12 cellular contexts compared by ENCODE assay signal in genomic region chr17:48022906-48023305, GRCh38. TPM values are rescaled to one million over a fixed set of nuclear protein-coding genes. Genes with fewer than 3 reads are reported as not detected.
A peak's percentile ranks its signal among the peaks of the same experiment; 100 is the strongest.
DNase-seq lines count a peak whose midpoint lies in the region; ATAC-seq and TF ChIP-seq lines count a peak whose summit lies in the region.
"Had no signal": no experiment of that assay in that cellular context is flagged by ENCODE, and none has a peak within 500 bp of the region (broad histone marks: within the 10 kb centered on the region; RNA-seq: fewer than 3 reads in every experiment).

No MANE protein-coding gene starts in this region.

- H3K4me3 Mint-ChIP-seq in activated T-cell treated with anti-CD3 and anti-CD28 coated beads, Interleukin-2, amount 50 U/mL, for 4 hours: peak overlapping the region; percentile 24
- H3K4me3 Mint-ChIP-seq in stimulated activated effector memory CD8-positive, alpha-beta T cell treated with anti-CD3 and anti-CD28 coated beads, Interleukin-12 subunit alpha, Interleukin-12 subunit beta, amount 100 ng/mL, for 72 hours: peak overlapping the region; percentile 87

- intact Hi-C loops in OCI-LY7 (cut with micrococcal nuclease; ENCODE audit: unreplicated experiment): no loop called here

- no peaks in the 10 kb centered on the region for H4K20me1 ChIP-seq in OCI-LY7 (ENCODE audit: insufficient read depth, low read length)

- H3K27me3 ChIP-seq in iPS-18a (ENCODE audit: control insufficient read depth, insufficient read depth, low read length): peaks cover 24% of the 10 kb centered on the region

- H3K36me3 Mint-ChIP-seq in activated T-cell treated with anti-CD3 and anti-CD28 coated beads, Interleukin-2, amount 50 U/mL, for 4 hours (ENCODE audit: insufficient read depth): no peaks in the 10 kb centered on the region
- peaks cover 15% of the 10 kb centered on the region for H3K36me3 Mint-ChIP-seq in stimulated activated effector memory CD8-positive, alpha-beta T cell treated with anti-CD3 and anti-CD28 coated beads, Interleukin-12 subunit alpha, Interleukin-12 subunit beta, amount 100 ng/mL, for 72 hours

- no peak overlapping the region for H3K27ac Mint-ChIP-seq in stimulated activated effector memory CD8-positive, alpha-beta T cell treated with anti-CD3 and anti-CD28 coated beads, Interleukin-12 subunit alpha, Interleukin-12 subunit beta, amount 100 ng/mL, for 72 hours

- no peak for DNase-seq in activated T-cell treated with anti-CD3 and anti-CD28 coated beads, Interleukin-2, amount 50 U/mL, for 4 hours
- no peak for DNase-seq in activated T-cell treated with anti-CD3 and anti-CD28 coated beads, Interleukin-2, amount 50 U/mL, for 1 hour
- DNase-seq in OCI-LY7 (ENCODE audit: low spot score) (no peak), GM20000 (ENCODE audit: low spot score) (no peak)
- no peak for DNase-seq in stimulated activated effector memory CD8-positive, alpha-beta T cell treated with anti-CD3 and anti-CD28 coated beads, Interleukin-12 subunit alpha, Interleukin-12 subunit beta, amount 100 ng/mL, for 72 hours (ENCODE audit: low spot score in 2 of 2)
- no peak for DNase-seq in stimulated activated CD4-positive, alpha-beta T cell treated with anti-CD3 and anti-CD28 coated beads, Interleukin-12 subunit alpha, Interleukin-12 subunit beta, amount 100 ng/mL, for 4 hours
- DNase-seq: activated T-cell treated with anti-CD3 and anti-CD28 coated beads for 4 hours, NCI-H2029 treated with DMSO at 0.1 percent for 48 hours, occipital lobe had no signal

- H3K9ac ChIP-seq in iPS-18a (ENCODE audit: low read length): no peak overlapping the region

- H3K27ac ChIP-seq in OCI-LY7 (ENCODE audit: low read depth, low read length, poor library complexity, severe bottlenecking) (no peak overlapping the region), iPS-18a (ENCODE audit: low read length) (no peak overlapping the region)

- no peaks in the 10 kb centered on the region for H3K9me2 ChIP-seq in OCI-LY7 (ENCODE audit: insufficient read depth, low read length)

- no peaks in the 10 kb centered on the region for H3K9me3 Mint-ChIP-seq in activated T-cell treated with anti-CD3 and anti-CD28 coated beads, Interleukin-2, amount 50 U/mL, for 4 hours
- H3K9me3 Mint-ChIP-seq in stimulated activated effector memory CD8-positive, alpha-beta T cell treated with anti-CD3 and anti-CD28 coated beads, Interleukin-12 subunit alpha, Interleukin-12 subunit beta, amount 100 ng/mL, for 72 hours: no peaks in the 10 kb centered on the region
- H3K9me3 Mint-ChIP-seq: central memory CD8-positive, alpha-beta T cell had no signal

- peaks cover 33% of the 10 kb centered on the region for H3K4me1 Mint-ChIP-seq in activated T-cell treated with anti-CD3 and anti-CD28 coated beads, Interleukin-2, amount 50 U/mL, for 4 hours (ENCODE audit: low read depth)
- peaks cover 41% of the 10 kb centered on the region for H3K4me1 Mint-ChIP-seq in stimulated activated effector memory CD8-positive, alpha-beta T cell treated with anti-CD3 and anti-CD28 coated beads, Interleukin-12 subunit alpha, Interleukin-12 subunit beta, amount 100 ng/mL, for 72 hours

- POLR2A ChIA-PET in OCI-LY7 (lab: Charles Lee): no interaction called here

- peak overlapping the region; percentile 84 for H3K4me2 ChIP-seq in OCI-LY7 (ENCODE audit: low read length)

- no TSS peak for BruUV-seq in OCI-LY7 (replicated peaks; lab: Mats Ljungman, UMichigan)

- no peak for ATAC-seq in activated T-cell treated with anti-CD3 and anti-CD28 coated beads, Interleukin-2, amount 50 U/mL, for 4 hours
- ATAC-seq in stimulated activated effector memory CD8-positive, alpha-beta T cell treated with anti-CD3 and anti-CD28 coated beads, Interleukin-12 subunit alpha, Interleukin-12 subunit beta, amount 100 ng/mL, for 72 hours: no peak
- ATAC-seq in HG02973 (IDR thresholded peaks at IDR 0.05; ENCODE audit: unreplicated experiment): no peak

- H2AFZ ChIP-seq in OCI-LY7 (ENCODE audit: low read length): peak overlapping the region; percentile 76

- no peaks in the 10 kb centered on the region for H3K79me2 ChIP-seq in OCI-LY7 (ENCODE audit: insufficient read depth, low read depth, low read length)

- H3K27me3 Mint-ChIP-seq in activated T-cell treated with anti-CD3 and anti-CD28 coated beads, Interleukin-2, amount 50 U/mL, for 4 hours (ENCODE audit: low read depth): peaks cover 24% of the 10 kb centered on the region

- TF ChIP-seq CTCF in OCI-LY7 (conservative IDR thresholded peaks at IDR 0.05; ENCODE audit: low read length): no peak
- no peak for TF ChIP-seq CTCF in GM20000 (IDR thresholded peaks at IDR 0.05; ENCODE audit: extremely low read depth, missing control alignments)

- H3K4me3 ChIP-seq in OCI-LY7 (ENCODE audit: low read depth, low read length, poor library complexity, severe bottlenecking): peak overlapping the region; percentile 61
- H3K4me3 ChIP-seq in iPS-18a (ENCODE audit: low read length): peak overlapping the region; percentile 55

- CTCF ChIA-PET in OCI-LY7 (lab: Charles Lee; ENCODE audit: unreplicated experiment): no interaction called here

- H3K9me3 ChIP-seq in OCI-LY7 (ENCODE audit: low read length) (no peaks in the 10 kb centered on the region), iPS-18a (ENCODE audit: control insufficient read depth, low read depth, low read length) (no peaks in the 10 kb centered on the region)

- no peaks in the 10 kb centered on the region for H3K36me3 ChIP-seq in OCI-LY7 (ENCODE audit: insufficient read depth, low read length)
- no peaks in the 10 kb centered on the region for H3K36me3 ChIP-seq in iPS-18a (ENCODE audit: control insufficient read depth, low read depth, low read length)

- H3K4me1 ChIP-seq in OCI-LY7 (ENCODE audit: insufficient read depth, low read length, poor library complexity, severe bottlenecking) (peaks cover 32% of the 10 kb centered on the region), iPS-18a (ENCODE audit: control insufficient read depth, low read depth, low read length) (peaks cover 13% of the 10 kb centered on the region)

RNA-seq across cellular contexts. Expression of gene COPZ2, which starts 14.7 kb away (rescaled TPM):
- 1 to 10 TPM; 2.6 to 3.9 (median 3.2) TPM for total RNA-seq in activated T-cell treated with anti-CD3 and anti-CD28 coated beads, Interleukin-2, amount 50 U/mL, for 4 hours
- total RNA-seq in OCI-LY7 (2014; rRNA removed; shearing (Covaris generic)): 1.2 TPM in 1 of 2 replicates, not detected in the other
- total RNA-seq in OCI-LY7 (2022): 1.4 and 1.7 TPM in 2 replicates

RNA-seq across cellular contexts. Expression of gene NFE2L1, which starts 25.3 kb away (rescaled TPM):
- 100 to 1,000 TPM in 2 of 3 donors, 10 to 100 TPM in 1; 93.1 to 123 (median 109) TPM for total RNA-seq in activated T-cell treated with anti-CD3 and anti-CD28 coated beads, Interleukin-2, amount 50 U/mL, for 4 hours
- total RNA-seq in OCI-LY7 (2014; rRNA removed; shearing (Covaris generic)): 42.3 and 60.1 TPM in 2 replicates
- 106 and 124 TPM in 2 replicates for total RNA-seq in OCI-LY7 (2022)

RNA-seq across cellular contexts. Expression of gene CDK5RAP3, which starts 52.0 kb away (rescaled TPM):
- total RNA-seq in activated T-cell treated with anti-CD3 and anti-CD28 coated beads, Interleukin-2, amount 50 U/mL, for 4 hours: 100 to 1,000 TPM; 145 to 159 (median 156) TPM
- 241 and 312 TPM in 2 replicates for total RNA-seq in OCI-LY7 (2014; rRNA removed; shearing (Covaris generic))
- 254 and 256 TPM in 2 replicates for total RNA-seq in OCI-LY7 (2022)
